ENCODE assay signal across 27 cellular contexts in the genomic region with DNA sequence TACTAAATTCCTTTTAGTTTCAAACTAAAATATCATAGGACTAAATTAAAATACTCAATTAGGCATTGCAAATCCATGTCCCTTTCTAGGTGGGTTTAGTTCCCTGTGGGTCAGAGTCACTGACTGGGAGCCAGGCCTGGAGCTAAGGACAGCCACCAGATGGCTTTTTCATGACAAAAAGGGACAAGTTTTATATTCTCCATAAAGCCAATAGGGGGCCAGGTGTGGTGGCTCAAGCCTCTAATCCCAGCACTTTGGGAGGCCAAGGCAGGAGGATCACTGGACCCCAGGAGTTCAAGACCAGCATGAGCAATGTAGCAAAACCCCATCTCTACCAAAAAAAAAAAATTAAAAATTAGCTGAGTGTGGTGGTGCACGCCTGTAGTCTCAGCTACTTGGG. TPM values are rescaled to one million over a fixed set of nuclear protein-coding genes. Genes with fewer than 3 reads are reported as not detected.
A peak's percentile ranks its signal among the peaks of the same experiment; 100 is the strongest.
DNase-seq lines count a peak whose midpoint lies in the region; ATAC-seq and TF ChIP-seq lines count a peak whose summit lies in the region.
"Had no signal": no experiment of that assay in that cellular context is flagged by ENCODE, and none has a peak within 500 bp of the region (broad histone marks: within the 10 kb centered on the region; RNA-seq: fewer than 3 reads in every experiment).

No MANE protein-coding gene starts in this region.

- no peak for ATAC-seq in GM21723 (IDR thresholded peaks at IDR 0.05; ENCODE audit: unreplicated experiment)
- ATAC-seq in HG02678 (IDR thresholded peaks at IDR 0.05; ENCODE audit: unreplicated experiment), result no peak
- ATAC-seq: activated CD4-positive, CD25-positive, alpha-beta regulatory T cell treated with anti-CD3 and anti-CD28 coated beads, Interleukin-2, amount 50 U/mL, for 24 hours; activated CD8-positive, alpha-beta T cell treated with anti-CD3 and anti-CD28 coated beads for 36 hours; heart left ventricle; naive thymus-derived CD4-positive, alpha-beta T cell; pancreas; right cardiac atrium had no signal

- no peaks in the 10 kb centered on the region for H3K36me3 Mint-ChIP-seq in endodermal cell (ENCODE audit: low read depth)
- no peaks in the 10 kb centered on the region for H3K36me3 Mint-ChIP-seq in activated naive CD8-positive, alpha-beta T cell treated with anti-CD3 and anti-CD28 coated beads for 36 hours
- H3K36me3 Mint-ChIP-seq: naive thymus-derived CD4-positive, alpha-beta T cell had no signal

- H3K4me3 ChIP-seq in NB4 (ENCODE audit: low read depth, low read length) (no peak overlapping the region), endodermal cell (ENCODE audit: low read length) (no peak overlapping the region)
- H3K4me3 ChIP-seq: BLaER1, cardiac muscle cell, HAP-1, heart left ventricle, pancreas had no signal

- WGBS in endodermal cell (ENCODE audit: insufficient coverage in 1 of 2, insufficient read length in 1 of 2), 2 experiments, result 100% methylated on average over 1 of the region's 1 CpG; no CpG with 5 or more reads in 1 of the 2 experiments

- H3K36me3 ChIP-seq in endodermal cell (ENCODE audit: control insufficient read depth, insufficient read depth, low read length), result no peaks in the 10 kb centered on the region
- H3K36me3 ChIP-seq: BLaER1, cardiac muscle cell, HAP-1, heart left ventricle, pancreas had no signal

- H3K27ac ChIP-seq in endodermal cell (ENCODE audit: low read depth, low read length), result no peak overlapping the region
- H3K27ac ChIP-seq: BLaER1, cardiac muscle cell, heart left ventricle, pancreas had no signal

- no peak overlapping the region for H3K4me3 Mint-ChIP-seq in endodermal cell
- H3K4me3 Mint-ChIP-seq in activated naive CD8-positive, alpha-beta T cell treated with anti-CD3 and anti-CD28 coated beads for 36 hours, result no peak overlapping the region
- H3K4me3 Mint-ChIP-seq: activated CD8-positive, alpha-beta T cell treated with anti-CD3 and anti-CD28 coated beads for 36 hours; naive thymus-derived CD4-positive, alpha-beta T cell had no signal

- TF ChIP-seq POLR2A in NB4 (IDR thresholded peaks at IDR 0.05; ENCODE audit: extremely low read depth, insufficient read length), result no peak

- H3K4me1 Mint-ChIP-seq in endodermal cell, result no peaks in the 10 kb centered on the region
- H3K4me1 Mint-ChIP-seq in activated naive CD8-positive, alpha-beta T cell treated with anti-CD3 and anti-CD28 coated beads for 36 hours, result no peaks in the 10 kb centered on the region
- H3K4me1 Mint-ChIP-seq: naive thymus-derived CD4-positive, alpha-beta T cell had no signal

- TF ChIP-seq CTCF in NB4 (IDR thresholded peaks at IDR 0.05; ENCODE audit: low read depth, low read length) (peak; percentile 17), endodermal cell (conservative IDR thresholded peaks at IDR 0.05) (peak; percentile 56)

- no peak overlapping the region for H3K27ac Mint-ChIP-seq in endodermal cell
- H3K27ac Mint-ChIP-seq in activated naive CD8-positive, alpha-beta T cell treated with anti-CD3 and anti-CD28 coated beads for 36 hours, result no peak overlapping the region
- H3K27ac Mint-ChIP-seq: activated CD8-positive, alpha-beta T cell treated with anti-CD3 and anti-CD28 coated beads for 36 hours; naive thymus-derived CD4-positive, alpha-beta T cell had no signal

- H3K9me3 ChIP-seq in endodermal cell (ENCODE audit: control insufficient read depth, low read length), result no peaks in the 10 kb centered on the region
- H3K9me3 ChIP-seq: BLaER1, Caco-2, HAP-1, heart left ventricle, pancreas had no signal

- H3K27me3 ChIP-seq in endodermal cell (ENCODE audit: control insufficient read depth, insufficient read depth, low read length, poor library complexity, severe bottlenecking), result no peaks in the 10 kb centered on the region
- H3K27me3 ChIP-seq: BLaER1, pancreas had no signal

- H3K4me1 ChIP-seq in endodermal cell (ENCODE audit: control insufficient read depth, insufficient read depth, low read length), result no peaks in the 10 kb centered on the region
- H3K4me1 ChIP-seq: BLaER1, Caco-2, HAP-1, heart left ventricle, pancreas had no signal

- H3K27me3 Mint-ChIP-seq in endodermal cell (ENCODE audit: insufficient read depth), result peaks cover 5% of the 10 kb centered on the region
- peaks cover 8% of the 10 kb centered on the region for H3K27me3 Mint-ChIP-seq in activated naive CD8-positive, alpha-beta T cell treated with anti-CD3 and anti-CD28 coated beads for 36 hours

- no peaks in the 10 kb centered on the region for H3K9me3 Mint-ChIP-seq in endodermal cell
- H3K9me3 Mint-ChIP-seq in activated naive CD8-positive, alpha-beta T cell treated with anti-CD3 and anti-CD28 coated beads for 36 hours, result no peaks in the 10 kb centered on the region
- H3K9me3 Mint-ChIP-seq: activated CD8-positive, alpha-beta T cell treated with anti-CD3 and anti-CD28 coated beads for 36 hours; naive thymus-derived CD4-positive, alpha-beta T cell had no signal

- no peak overlapping the region for H3K9ac ChIP-seq in endodermal cell (ENCODE audit: extremely low read depth, low read length, poor library complexity, severe bottlenecking)
- H3K9ac ChIP-seq: BLaER1 had no signal

- peak; percentile 30 for DNase-seq in activated effector memory CD4-positive, alpha-beta T cell treated with anti-CD3 and anti-CD28 coated beads, Interleukin-2, amount 50 U/mL, for 16 hours
- DNase-seq in activated effector memory CD4-positive, alpha-beta T cell treated with Interleukin-2 at 50 U/mL for 16 hours, result no peak
- peak; percentile 22 for DNase-seq in NB4 (ENCODE audit: low read depth)
- no peak for DNase-seq in endodermal cell
- DNase-seq in GM03348 (ENCODE audit: low spot score), result no peak
- no peak for DNase-seq in activated naive CD8-positive, alpha-beta T cell treated with anti-CD3 and anti-CD28 coated beads for 36 hours
- DNase-seq: activated CD8-positive, alpha-beta T cell treated with anti-CD3 and anti-CD28 coated beads for 36 hours; activated naive CD4-positive, alpha-beta T cell treated with Interleukin-2 at 50 U/mL for 16 hours; activated T-cell treated with anti-CD3 and anti-CD28 coated beads, Interleukin-2, amount 50 U/mL, for 1 hour; Caco-2; dermis blood vessel endothelial cell; EL; heart left ventricle; KBM-7; naive thymus-derived CD4-positive, alpha-beta T cell; NCI-H1048; NCI-H187 treated with DMSO at 0.1 percent for 48 hours; NCI-H226; pancreas; right cardiac atrium; trophoblast cell had no signal

RNA-seq across cellular contexts. Expression of a gene that starts 35.4 kb away (rescaled TPM):
- 100 to 1,000 TPM; 267 to 339 TPM for total RNA-seq in endodermal cell
- 276 TPM for polyA plus RNA-seq in endodermal cell (2013, experiment 1 of 2)
- polyA plus RNA-seq in endodermal cell (2013, experiment 2 of 2), result 252 TPM
- total RNA-seq in activated naive CD8-positive, alpha-beta T cell treated with anti-CD3 and anti-CD28 coated beads for 36 hours, result 100 to 1,000 TPM; 409 to 421 TPM

Comparison
In these comparisons a context has a peak if more than half of its experiments do, and no peak if none do; other contexts are left out.
1. DNase-seq: peak in activated effector memory CD4-positive, alpha-beta T cell treated with anti-CD3 and anti-CD28 coated beads, Interleukin-2, amount 50 U/mL, for 16 hours (single experiment) and NB4 (single experiment); none in activated effector memory CD4-positive, alpha-beta T cell treated with Interleukin-2 at 50 U/mL for 16 hours (single experiment), endodermal cell (single experiment), GM03348 (single experiment) and activated naive CD8-positive, alpha-beta T cell treated with anti-CD3 and anti-CD28 coated beads for 36 hours (single experiment).